10 cellular contexts compared by ENCODE assay signal in the genomic region with DNA sequence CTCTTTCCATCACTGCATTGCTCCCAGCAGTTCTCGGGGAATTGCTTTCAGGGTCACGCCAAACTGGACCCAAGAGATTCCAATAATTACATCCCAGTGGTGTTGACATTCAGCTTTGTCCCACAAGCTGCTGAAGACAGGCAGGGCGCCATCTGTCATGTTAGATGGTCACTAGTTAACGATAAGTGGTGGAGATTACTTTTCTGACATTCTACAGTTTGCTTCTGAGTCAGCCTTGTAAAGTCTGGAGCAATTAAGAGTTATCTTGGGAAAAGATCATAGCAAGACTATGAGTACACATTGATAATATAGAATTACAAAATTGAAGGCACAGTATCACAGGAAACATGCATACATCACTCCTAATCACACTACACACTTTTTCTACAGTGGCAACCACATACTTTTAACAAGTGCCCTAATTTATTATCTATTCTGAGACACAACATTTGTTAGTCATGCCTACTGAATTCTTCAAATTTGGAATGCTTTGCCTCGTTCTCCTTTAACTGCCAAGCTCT. TPM values are rescaled to one million over a fixed set of nuclear protein-coding genes. Genes with fewer than 3 reads are reported as not detected.
DNase-seq lines count a peak whose midpoint lies in the region; ATAC-seq lines count a peak whose summit lies in the region.
"Had no signal": no experiment of that assay in that cellular context is flagged by ENCODE, and none has a peak within 500 bp of the region (broad histone marks: within the 10 kb centered on the region; RNA-seq: fewer than 3 reads in every experiment).

No MANE protein-coding gene starts in this region.

- ATAC-seq in GM18868 (IDR thresholded peaks at IDR 0.05; ENCODE audit: unreplicated experiment) (no peak), HG02840 (IDR thresholded peaks at IDR 0.05; ENCODE audit: low FRiP score, unreplicated experiment) (no peak), GM19463 (IDR thresholded peaks at IDR 0.05; ENCODE audit: unreplicated experiment) (no peak)

- DNase-seq in Caki2 (ENCODE audit: low read depth) (peak; percentile 51), HT1080 (ENCODE audit: low read depth) (peak; percentile 16), amniotic epithelial cell (ENCODE audit: low read depth) (peak; percentile 81), myocyte (ENCODE audit: low read depth) (peak; percentile 57), hypothalamus (lab: John Stamatoyannopoulos, UW) (no peak)
- DNase-seq: activated CD4-positive, alpha-beta T cell treated with anti-CD3 and anti-CD28 coated beads, Interleukin-2, amount 50 U/mL, for 4 hours; foreskin melanocyte had no signal

- in situ Hi-C loops in Caki2 (cut with HindIII; ENCODE audit: low pct_unique_long_range_greater_than_20kb, low sequenced_read_pairs): no loop called here

RNA-seq across cellular contexts. Expression of gene SEMA3C, which starts 41.9 kb away (rescaled TPM):
- total RNA-seq in Caki2 (2014; rRNA removed; shearing (Covaris generic); ENCODE audit: low replicate concordance): 49.8 and 69.8 TPM in 2 replicates
- 33.7 and 41.7 TPM in 2 replicates for total RNA-seq in HT1080 (2014; rRNA removed; shearing (Covaris generic))
- 10.5 and 14.2 TPM in 2 replicates for polyA plus RNA-seq in HT1080 (2015; cell fraction: cytosol; rRNA removed)
- 59.0 and 66.7 TPM in 2 replicates for polyA plus RNA-seq in HT1080 (2015; cell fraction: nucleus; rRNA removed)
- total RNA-seq in myocyte: 165 and 180 TPM in 2 replicates
- polyA plus RNA-seq in myocyte (2012): 231 TPM

Comparison
In these comparisons a context has a peak if more than half of its experiments do, and no peak if none do; other contexts are left out.
1. DNase-seq: peak in Caki2 (single experiment), HT1080 (single experiment), amniotic epithelial cell (single experiment) and myocyte (single experiment); none in hypothalamus (0 of 51).